ENCODE assay signal across 8 cellular contexts in the genomic region with DNA sequence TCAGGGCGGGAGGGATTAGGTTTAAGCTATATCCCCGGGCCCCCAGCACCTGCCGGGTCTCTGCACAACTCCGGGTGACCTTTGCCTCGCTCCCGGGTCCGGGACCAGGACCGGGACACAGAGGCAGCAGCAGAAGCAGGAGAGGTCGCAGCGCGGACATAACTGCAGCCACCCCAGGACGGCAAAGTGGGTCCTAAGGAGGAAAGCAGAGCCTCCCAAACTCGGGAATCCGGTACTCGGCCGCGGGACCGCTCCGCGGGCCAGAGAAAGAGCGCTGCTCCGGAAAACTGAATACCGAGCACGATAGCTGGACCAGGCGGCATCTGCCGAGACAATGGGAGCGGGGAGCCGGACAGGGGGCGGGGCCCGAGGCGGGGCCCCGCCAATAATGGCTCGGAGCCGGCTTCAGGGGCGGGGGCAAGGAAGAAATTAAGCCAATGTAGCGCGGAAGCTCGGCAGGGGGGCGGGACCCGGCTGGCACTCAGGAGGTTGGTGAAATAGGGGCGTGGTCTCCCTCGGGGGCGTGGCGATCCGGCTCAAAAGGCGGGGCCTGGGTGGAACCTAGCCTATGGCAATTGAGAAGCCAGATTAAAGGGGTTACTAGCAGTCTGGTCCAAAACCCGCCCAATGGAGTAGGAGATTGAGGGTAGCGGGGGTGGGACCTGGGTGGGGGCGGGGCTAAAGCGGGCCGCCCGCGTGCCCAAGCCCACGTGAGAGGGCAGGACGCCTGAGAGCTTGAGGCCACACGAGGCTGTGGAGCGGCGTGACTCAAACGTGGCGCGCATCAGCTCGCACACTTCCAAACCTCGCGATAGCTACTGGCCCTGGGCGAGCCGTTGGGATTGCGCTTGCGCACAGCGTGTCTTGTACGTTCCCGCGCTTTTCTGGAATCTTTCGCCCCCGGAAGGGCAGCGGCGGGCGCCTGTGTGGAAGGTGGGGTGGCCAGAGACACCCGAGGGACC. TPM values are rescaled to one million over a fixed set of nuclear protein-coding genes. Genes with fewer than 3 reads are reported as not detected.
DNase-seq lines count a peak whose midpoint lies in the region; ATAC-seq and TF ChIP-seq lines count a peak whose summit lies in the region.

A gene with protein sequence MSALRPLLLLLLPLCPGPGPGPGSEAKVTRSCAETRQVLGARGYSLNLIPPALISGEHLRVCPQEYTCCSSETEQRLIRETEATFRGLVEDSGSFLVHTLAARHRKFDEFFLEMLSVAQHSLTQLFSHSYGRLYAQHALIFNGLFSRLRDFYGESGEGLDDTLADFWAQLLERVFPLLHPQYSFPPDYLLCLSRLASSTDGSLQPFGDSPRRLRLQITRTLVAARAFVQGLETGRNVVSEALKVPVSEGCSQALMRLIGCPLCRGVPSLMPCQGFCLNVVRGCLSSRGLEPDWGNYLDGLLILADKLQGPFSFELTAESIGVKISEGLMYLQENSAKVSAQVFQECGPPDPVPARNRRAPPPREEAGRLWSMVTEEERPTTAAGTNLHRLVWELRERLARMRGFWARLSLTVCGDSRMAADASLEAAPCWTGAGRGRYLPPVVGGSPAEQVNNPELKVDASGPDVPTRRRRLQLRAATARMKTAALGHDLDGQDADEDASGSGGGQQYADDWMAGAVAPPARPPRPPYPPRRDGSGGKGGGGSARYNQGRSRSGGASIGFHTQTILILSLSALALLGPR (minus strand): TSS at position 342 of the 962 bp plus-strand sequence. CDS start 182 bp downstream, at position 160.
A gene with protein sequence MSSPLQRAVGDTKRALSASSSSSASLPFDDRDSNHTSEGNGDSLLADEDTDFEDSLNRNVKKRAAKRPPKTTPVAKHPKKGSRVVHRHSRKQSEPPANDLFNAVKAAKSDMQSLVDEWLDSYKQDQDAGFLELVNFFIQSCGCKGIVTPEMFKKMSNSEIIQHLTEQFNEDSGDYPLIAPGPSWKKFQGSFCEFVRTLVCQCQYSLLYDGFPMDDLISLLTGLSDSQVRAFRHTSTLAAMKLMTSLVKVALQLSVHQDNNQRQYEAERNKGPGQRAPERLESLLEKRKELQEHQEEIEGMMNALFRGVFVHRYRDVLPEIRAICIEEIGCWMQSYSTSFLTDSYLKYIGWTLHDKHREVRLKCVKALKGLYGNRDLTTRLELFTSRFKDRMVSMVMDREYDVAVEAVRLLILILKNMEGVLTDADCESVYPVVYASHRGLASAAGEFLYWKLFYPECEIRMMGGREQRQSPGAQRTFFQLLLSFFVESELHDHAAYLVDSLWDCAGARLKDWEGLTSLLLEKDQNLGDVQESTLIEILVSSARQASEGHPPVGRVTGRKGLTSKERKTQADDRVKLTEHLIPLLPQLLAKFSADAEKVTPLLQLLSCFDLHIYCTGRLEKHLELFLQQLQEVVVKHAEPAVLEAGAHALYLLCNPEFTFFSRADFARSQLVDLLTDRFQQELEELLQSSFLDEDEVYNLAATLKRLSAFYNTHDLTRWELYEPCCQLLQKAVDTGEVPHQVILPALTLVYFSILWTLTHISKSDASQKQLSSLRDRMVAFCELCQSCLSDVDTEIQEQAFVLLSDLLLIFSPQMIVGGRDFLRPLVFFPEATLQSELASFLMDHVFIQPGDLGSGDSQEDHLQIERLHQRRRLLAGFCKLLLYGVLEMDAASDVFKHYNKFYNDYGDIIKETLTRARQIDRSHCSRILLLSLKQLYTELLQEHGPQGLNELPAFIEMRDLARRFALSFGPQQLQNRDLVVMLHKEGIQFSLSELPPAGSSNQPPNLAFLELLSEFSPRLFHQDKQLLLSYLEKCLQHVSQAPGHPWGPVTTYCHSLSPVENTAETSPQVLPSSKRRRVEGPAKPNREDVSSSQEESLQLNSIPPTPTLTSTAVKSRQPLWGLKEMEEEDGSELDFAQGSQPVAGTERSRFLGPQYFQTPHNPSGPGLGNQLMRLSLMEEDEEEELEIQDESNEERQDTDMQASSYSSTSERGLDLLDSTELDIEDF (plus strand): TSS at position 879 of the 962 bp plus-strand sequence. CDS start 2,639 bp downstream, outside the sequence.

- H3K27ac ChIP-seq in KMS-11: no peak within 1 kb of the TSS
- H3K27ac ChIP-seq in Peyer's patch: peak within 1 kb of the TSS in 2 of 4 donors; percentile 6 to 65

- no peak for TF ChIP-seq CTCF in KMS-11 (conservative IDR thresholded peaks at IDR 0.05; ENCODE audit: low read depth, low read length)
- TF ChIP-seq CTCF in Peyer's patch (IDR thresholded peaks at IDR 0.05): no peak
- TF ChIP-seq CTCF in fibroblast of mammary gland (conservative IDR thresholded peaks at IDR 0.05; ENCODE audit: control insufficient read depth, insufficient read depth, low read depth, low read length): no peak

- H3K27me3 Mint-ChIP-seq in activated T-cell treated with anti-CD3 and anti-CD28 coated beads, Interleukin-2, amount 50 U/mL, for 72 hours (ENCODE audit: low read depth): no peaks in the 10 kb centered on the region
- H3K27me3 Mint-ChIP-seq in naive thymus-derived CD8-positive, alpha-beta T cell: no peaks in the 10 kb centered on the region
- H3K27me3 Mint-ChIP-seq in stimulated activated memory B cell treated with anti-CD40 and anti-IgM and Interleukin-4, amounts not matched to agents 10 μg/mL and 1 μg/mL and 100 μg/mL, for 72 hours: peaks cover 24% of the 10 kb centered on the region

- H3K4me1 ChIP-seq in KMS-11 (ENCODE audit: low read depth, poor library complexity, severe bottlenecking) (peaks cover 3% of the 10 kb centered on the region), Peyer's patch (peaks cover 0 to 14% (median 8%) of the 10 kb centered on the region in 4 donors)

- H3K79me2 ChIP-seq in KMS-11 (ENCODE audit: insufficient read depth, low read depth): no peaks in the 10 kb centered on the region

- no peaks in the 10 kb centered on the region for H3K9me3 ChIP-seq in Peyer's patch

- peaks cover 0 to 2% of the 10 kb centered on the region in 2 donors for H3K9me3 Mint-ChIP-seq in activated T-cell treated with anti-CD3 and anti-CD28 coated beads, Interleukin-2, amount 50 U/mL, for 72 hours
- peaks cover 0 to 7% (median 0%) of the 10 kb centered on the region in 9 donors for H3K9me3 Mint-ChIP-seq in naive thymus-derived CD8-positive, alpha-beta T cell
- no peaks in the 10 kb centered on the region for H3K9me3 Mint-ChIP-seq in stimulated activated memory B cell treated with anti-CD40 and anti-IgM and Interleukin-4, amounts not matched to agents 10 μg/mL and 1 μg/mL and 100 μg/mL, for 72 hours

- H2AFZ ChIP-seq in KMS-11 (ENCODE audit: low read depth): peak within 1 kb of the TSS; percentile 100

- H3K27me3 ChIP-seq in KMS-11 (ENCODE audit: insufficient read depth, low read depth) (peaks cover 41% of the 10 kb centered on the region), Peyer's patch (no peaks in the 10 kb centered on the region)

- H3K4me3 Mint-ChIP-seq in activated T-cell treated with anti-CD3 and anti-CD28 coated beads, Interleukin-2, amount 50 U/mL, for 72 hours: peak within 1 kb of the TSS; percentile 85 to 91
- peak within 1 kb of the TSS; percentile 64 to 83 (median 80) for H3K4me3 Mint-ChIP-seq in naive thymus-derived CD8-positive, alpha-beta T cell
- peak within 1 kb of the TSS; percentile 60 for H3K4me3 Mint-ChIP-seq in stimulated activated memory B cell treated with anti-CD40 and anti-IgM and Interleukin-4, amounts not matched to agents 10 μg/mL and 1 μg/mL and 100 μg/mL, for 72 hours

- H3K36me3 ChIP-seq in KMS-11 (ENCODE audit: insufficient read depth) (no peaks in the 10 kb centered on the region), Peyer's patch (no peaks in the 10 kb centered on the region)

- ATAC-seq in GM21786 (IDR thresholded peaks at IDR 0.05; ENCODE audit: unreplicated experiment): peak; percentile 86
- ATAC-seq in activated T-cell treated with anti-CD3 and anti-CD28 coated beads, Interleukin-2, amount 50 U/mL, for 72 hours (replicated peaks in 1 of 2): peak; percentile 89 to 92
- ATAC-seq in naive thymus-derived CD8-positive, alpha-beta T cell: peak; percentile 87 to 88
- peak; percentile 96 for ATAC-seq in stimulated activated memory B cell treated with anti-CD40 and anti-IgM and Interleukin-4, amounts not matched to agents 10 μg/mL and 1 μg/mL and 100 μg/mL, for 72 hours

- DNase-seq in DMS79 treated with DMSO at 0.1 percent for 48 hours (lab: John Stamatoyannopoulos, UW) (peak; percentile 93), Peyer's patch (peak; percentile 95 to 98 (median 96)), fibroblast of mammary gland (ENCODE audit: low read depth) (peak; percentile 93)
- DNase-seq in activated T-cell treated with anti-CD3 and anti-CD28 coated beads, Interleukin-2, amount 50 U/mL, for 72 hours: peak; percentile 99 to 100
- peak; percentile 94 to 99 (median 98) for DNase-seq in naive thymus-derived CD8-positive, alpha-beta T cell

- no peak for TF ChIP-seq POLR2A in Peyer's patch (IDR thresholded peaks at IDR 0.05)

- POLR2A ChIA-PET in naive thymus-derived CD8-positive, alpha-beta T cell (lab: Charles Lee): interaction anchor here (0.6 to 9.3 kb wide), 14 partner anchors 9 to 339 kb away, joined by 3 to 187 read pairs (median 4); a partner anchor contains a TSS

- no peak within 1 kb of the TSS; the same call in 1 of the 2 replicates for H3K9ac ChIP-seq in KMS-11

- peaks cover 4 to 12% of the 10 kb centered on the region in 2 donors for H3K36me3 Mint-ChIP-seq in activated T-cell treated with anti-CD3 and anti-CD28 coated beads, Interleukin-2, amount 50 U/mL, for 72 hours (ENCODE audit: insufficient read depth in 2 of 2)
- H3K36me3 Mint-ChIP-seq in naive thymus-derived CD8-positive, alpha-beta T cell: peaks cover 0 to 2% (median 0%) of the 10 kb centered on the region in 3 donors
- peaks cover 7% of the 10 kb centered on the region for H3K36me3 Mint-ChIP-seq in stimulated activated memory B cell treated with anti-CD40 and anti-IgM and Interleukin-4, amounts not matched to agents 10 μg/mL and 1 μg/mL and 100 μg/mL, for 72 hours

- peaks cover 59% of the 10 kb centered on the region for H3K4me1 Mint-ChIP-seq in activated T-cell treated with anti-CD3 and anti-CD28 coated beads, Interleukin-2, amount 50 U/mL, for 72 hours (ENCODE audit: low read depth)
- peaks cover 27 to 62% (median 51%) of the 10 kb centered on the region in 4 donors for H3K4me1 Mint-ChIP-seq in naive thymus-derived CD8-positive, alpha-beta T cell
- peaks cover 29% of the 10 kb centered on the region for H3K4me1 Mint-ChIP-seq in stimulated activated memory B cell treated with anti-CD40 and anti-IgM and Interleukin-4, amounts not matched to agents 10 μg/mL and 1 μg/mL and 100 μg/mL, for 72 hours

- peak within 1 kb of the TSS; percentile 100 for H3K4me2 ChIP-seq in KMS-11

- no peaks in the 10 kb centered on the region for H4K20me1 ChIP-seq in KMS-11 (ENCODE audit: insufficient read depth)

- no peak within 1 kb of the TSS for H3K4me3 ChIP-seq in KMS-11 (IDR thresholded peaks at IDR 0.05; ENCODE audit: insufficient read depth, low read depth, low read length)
- H3K4me3 ChIP-seq in Peyer's patch: peak within 1 kb of the TSS; percentile 35 to 56 (median 51)
- H3K4me3 ChIP-seq in fibroblast of mammary gland (ENCODE audit: control insufficient read depth, low read depth, low read length): peak within 1 kb of the TSS; percentile 66

- no peak within 1 kb of the TSS for H3K27ac Mint-ChIP-seq in activated T-cell treated with anti-CD3 and anti-CD28 coated beads, Interleukin-2, amount 50 U/mL, for 72 hours
- H3K27ac Mint-ChIP-seq in naive thymus-derived CD8-positive, alpha-beta T cell: peak within 1 kb of the TSS; percentile 22 to 91 (median 81)
- peak within 1 kb of the TSS; percentile 1 for H3K27ac Mint-ChIP-seq in stimulated activated memory B cell treated with anti-CD40 and anti-IgM and Interleukin-4, amounts not matched to agents 10 μg/mL and 1 μg/mL and 100 μg/mL, for 72 hours

RNA-seq across cellular contexts. Expression of the first gene that starts in this region (rescaled TPM):
- 10 to 100 TPM in 1 of 4 donors, 1 to 10 TPM in 2, not detected in 1; 3.8 to 16.5 (median 6.7) TPM for total RNA-seq in Peyer's patch
- 10 to 100 TPM in 1 of 2 donors, 1 to 10 TPM in 1; 9.7 to 14.2 TPM for total RNA-seq in activated T-cell treated with anti-CD3 and anti-CD28 coated beads, Interleukin-2, amount 50 U/mL, for 72 hours
- 10 to 100 TPM; 39.0 to 40.1 TPM for total RNA-seq in naive thymus-derived CD8-positive, alpha-beta T cell
- 1 to 10 TPM in 1 of 3 donors, under 1 TPM in 2; 0.09 to 1.1 (median 0.42) TPM for polyA plus RNA-seq in naive thymus-derived CD8-positive, alpha-beta T cell

RNA-seq across cellular contexts. Expression of the second gene that starts in this region (rescaled TPM):
- 10 to 100 TPM in 1 of 4 donors, 1 to 10 TPM in 2, not detected in 1; 2.1 to 62.7 (median 3.5) TPM for total RNA-seq in Peyer's patch
- 100 to 1,000 TPM; 103 to 121 TPM for total RNA-seq in activated T-cell treated with anti-CD3 and anti-CD28 coated beads, Interleukin-2, amount 50 U/mL, for 72 hours
- total RNA-seq in naive thymus-derived CD8-positive, alpha-beta T cell: 10 to 100 TPM; 12.0 to 12.1 TPM
- 1 to 10 TPM; 6.0 to 8.6 (median 6.9) TPM for polyA plus RNA-seq in naive thymus-derived CD8-positive, alpha-beta T cell
